Comparison of ENCODE assay signal across 11 cellular contexts in genomic region chr10:3465406-3465891, GRCh38.
A peak's percentile ranks its signal among the peaks of the same experiment; 100 is the strongest.
DNase-seq lines count a peak whose midpoint lies in the region; ATAC-seq and TF ChIP-seq lines count a peak whose summit lies in the region.
"Had no signal": no experiment of that assay in that cellular context is flagged by ENCODE, and none has a peak within 500 bp of the region (broad histone marks: within the 10 kb centered on the region; RNA-seq: fewer than 3 reads in every experiment).

No MANE protein-coding gene starts in this region.

- H3K4me3 ChIP-seq in endodermal cell (ENCODE audit: low read length) (no peak overlapping the region), mucosa of stomach (ENCODE audit: low read length) (no peak overlapping the region), upper lobe of left lung (no peak overlapping the region)
- H3K4me3 ChIP-seq: SJSA1 had no signal

- H3K4me1 ChIP-seq in endodermal cell (ENCODE audit: control insufficient read depth, insufficient read depth, low read length) (no peaks in the 10 kb centered on the region), mucosa of stomach (ENCODE audit: control insufficient read depth, insufficient read depth, low read length) (peaks cover 45% of the 10 kb centered on the region), upper lobe of left lung (peaks cover 31 to 40% (median 36%) of the 10 kb centered on the region in 4 donors)

- no peak for DNase-seq in activated naive CD8-positive, alpha-beta T cell treated with anti-CD3 and anti-CD28 coated beads, Interleukin-2, amount 10 ng/mL, durations not matched to agents 7 days and 5 days
- DNase-seq in activated naive CD8-positive, alpha-beta T cell treated with anti-CD3 and anti-CD28 coated beads, Interleukin-2, amount 50 U/mL, for 24 hours = no peak
- DNase-seq in endodermal cell = peak; percentile 42
- DNase-seq in upper lobe of left lung = peak; percentile 31 to 38
- DNase-seq in ACHN = no peak
- DNase-seq in GM13977 (ENCODE audit: low spot score) = no peak
- DNase-seq: activated CD4-positive, alpha-beta memory T cell treated with anti-CD3 and anti-CD28 coated beads, Interleukin-2, amount 10 ng/mL, durations not matched to agents 7 days and 5 days; amniotic stem cell had no signal

- H3K27ac ChIP-seq in endodermal cell (ENCODE audit: low read depth, low read length) (no peak overlapping the region), upper lobe of left lung (peak overlapping the region; percentile 50 to 79 (median 74))
- H3K27ac ChIP-seq: SJSA1 had no signal

- TF ChIP-seq POLR2A in upper lobe of left lung (IDR thresholded peaks at IDR 0.05) = no peak

- ATAC-seq in activated naive CD8-positive, alpha-beta T cell treated with anti-CD3 and anti-CD28 coated beads, Interleukin-2, amount 10 ng/mL, durations not matched to agents 7 days and 5 days (ENCODE audit: low read depth) = no peak
- ATAC-seq in activated naive CD8-positive, alpha-beta T cell treated with anti-CD3 and anti-CD28 coated beads, Interleukin-2, amount 50 U/mL, for 24 hours = no peak
- ATAC-seq in upper lobe of left lung (ENCODE audit: low FRiP score in 2 of 2) (no peak), HG03439 (IDR thresholded peaks at IDR 0.05; ENCODE audit: unreplicated experiment) (no peak)

- H3K9me3 Mint-ChIP-seq in activated naive CD8-positive, alpha-beta T cell treated with anti-CD3 and anti-CD28 coated beads, Interleukin-2, amount 10 ng/mL, durations not matched to agents 7 days and 5 days = no peaks in the 10 kb centered on the region
- H3K9me3 Mint-ChIP-seq in activated naive CD8-positive, alpha-beta T cell treated with anti-CD3 and anti-CD28 coated beads, Interleukin-2, amount 50 U/mL, for 24 hours = no peaks in the 10 kb centered on the region
- H3K9me3 Mint-ChIP-seq in endodermal cell = no peaks in the 10 kb centered on the region
- H3K9me3 Mint-ChIP-seq: activated CD4-positive, alpha-beta memory T cell treated with anti-CD3 and anti-CD28 coated beads, Interleukin-2, amount 10 ng/mL, durations not matched to agents 7 days and 5 days had no signal

- no peak overlapping the region for H3K9ac ChIP-seq in endodermal cell (ENCODE audit: extremely low read depth, low read length, poor library complexity, severe bottlenecking)
- H3K9ac ChIP-seq in mucosa of stomach (ENCODE audit: low read length) = peak overlapping the region; percentile 1

- H3K27me3 Mint-ChIP-seq in activated naive CD8-positive, alpha-beta T cell treated with anti-CD3 and anti-CD28 coated beads, Interleukin-2, amount 10 ng/mL, durations not matched to agents 7 days and 5 days = peaks cover 6% of the 10 kb centered on the region
- peaks cover 17% of the 10 kb centered on the region for H3K27me3 Mint-ChIP-seq in activated naive CD8-positive, alpha-beta T cell treated with anti-CD3 and anti-CD28 coated beads, Interleukin-2, amount 50 U/mL, for 24 hours
- H3K27me3 Mint-ChIP-seq in endodermal cell (ENCODE audit: insufficient read depth) = no peaks in the 10 kb centered on the region

- peaks cover 31% of the 10 kb centered on the region for H3K4me1 Mint-ChIP-seq in activated naive CD8-positive, alpha-beta T cell treated with anti-CD3 and anti-CD28 coated beads, Interleukin-2, amount 10 ng/mL, durations not matched to agents 7 days and 5 days
- H3K4me1 Mint-ChIP-seq in activated naive CD8-positive, alpha-beta T cell treated with anti-CD3 and anti-CD28 coated beads, Interleukin-2, amount 50 U/mL, for 24 hours = peaks cover 32% of the 10 kb centered on the region
- H3K4me1 Mint-ChIP-seq in endodermal cell = peaks cover 21% of the 10 kb centered on the region

- H3K27ac Mint-ChIP-seq in activated naive CD8-positive, alpha-beta T cell treated with anti-CD3 and anti-CD28 coated beads, Interleukin-2, amount 10 ng/mL, durations not matched to agents 7 days and 5 days = peak overlapping the region; percentile 48
- no peak overlapping the region for H3K27ac Mint-ChIP-seq in activated naive CD8-positive, alpha-beta T cell treated with anti-CD3 and anti-CD28 coated beads, Interleukin-2, amount 50 U/mL, for 24 hours
- no peak overlapping the region for H3K27ac Mint-ChIP-seq in endodermal cell
- H3K27ac Mint-ChIP-seq: activated CD4-positive, alpha-beta memory T cell treated with anti-CD3 and anti-CD28 coated beads, Interleukin-2, amount 10 ng/mL, durations not matched to agents 7 days and 5 days had no signal

- no peaks in the 10 kb centered on the region for H3K36me3 Mint-ChIP-seq in activated naive CD8-positive, alpha-beta T cell treated with anti-CD3 and anti-CD28 coated beads, Interleukin-2, amount 10 ng/mL, durations not matched to agents 7 days and 5 days
- H3K36me3 Mint-ChIP-seq in activated naive CD8-positive, alpha-beta T cell treated with anti-CD3 and anti-CD28 coated beads, Interleukin-2, amount 50 U/mL, for 24 hours (ENCODE audit: low read depth) = no peaks in the 10 kb centered on the region
- no peaks in the 10 kb centered on the region for H3K36me3 Mint-ChIP-seq in endodermal cell (ENCODE audit: low read depth)

- 86 to 93% methylated on average over 9 to 11 of the region's 11 CpGs for WGBS in endodermal cell (ENCODE audit: insufficient coverage in 1 of 2, insufficient read length in 1 of 2), 2 experiments
- WGBS in upper lobe of left lung, 2 donors = 53 to 57% methylated on average over 11 of the region's 11 CpGs

- H3K9me3 ChIP-seq in endodermal cell (ENCODE audit: control insufficient read depth, low read length) = no peaks in the 10 kb centered on the region
- no peaks in the 10 kb centered on the region for H3K9me3 ChIP-seq in mucosa of stomach (ENCODE audit: control insufficient read depth, low read length)
- no peaks in the 10 kb centered on the region for H3K9me3 ChIP-seq in upper lobe of left lung
- H3K9me3 ChIP-seq: SJSA1 had no signal

- TF ChIP-seq EP300 in upper lobe of left lung (IDR thresholded peaks at IDR 0.05) = no peak

- in situ Hi-C loops in ACHN (cut with HindIII; ENCODE audit: low pct_ligation_motif_present, low pct_unique_long_range_greater_than_20kb, low sequenced_read_pairs) (no loop called here), GM13977 (cut with MboI; ENCODE audit: low pct_unique_long_range_greater_than_20kb, low sequenced_read_pairs, unreplicated experiment) (no loop called here)

- no peaks in the 10 kb centered on the region for H3K36me3 ChIP-seq in endodermal cell (ENCODE audit: control insufficient read depth, insufficient read depth, low read length)
- no peaks in the 10 kb centered on the region for H3K36me3 ChIP-seq in mucosa of stomach (ENCODE audit: control insufficient read depth, insufficient read depth, low read length)
- no peaks in the 10 kb centered on the region for H3K36me3 ChIP-seq in upper lobe of left lung
- H3K36me3 ChIP-seq: SJSA1 had no signal

- POLR2A ChIA-PET in activated naive CD8-positive, alpha-beta T cell treated with anti-CD3 and anti-CD28 coated beads, Interleukin-2, amount 10 ng/mL, durations not matched to agents 7 days and 5 days (lab: Charles Lee) = no interaction called here

- H3K27me3 ChIP-seq in endodermal cell (ENCODE audit: control insufficient read depth, insufficient read depth, low read length, poor library complexity, severe bottlenecking) (no peaks in the 10 kb centered on the region), mucosa of stomach (ENCODE audit: control insufficient read depth, insufficient read depth, low read length) (no peaks in the 10 kb centered on the region), upper lobe of left lung (no peaks in the 10 kb centered on the region)
- H3K27me3 ChIP-seq: SJSA1 had no signal

- no peak overlapping the region for H3K4me3 Mint-ChIP-seq in activated naive CD8-positive, alpha-beta T cell treated with anti-CD3 and anti-CD28 coated beads, Interleukin-2, amount 10 ng/mL, durations not matched to agents 7 days and 5 days
- no peak overlapping the region for H3K4me3 Mint-ChIP-seq in activated naive CD8-positive, alpha-beta T cell treated with anti-CD3 and anti-CD28 coated beads, Interleukin-2, amount 50 U/mL, for 24 hours
- H3K4me3 Mint-ChIP-seq in endodermal cell = no peak overlapping the region
- H3K4me3 Mint-ChIP-seq: activated CD4-positive, alpha-beta memory T cell treated with anti-CD3 and anti-CD28 coated beads, Interleukin-2, amount 10 ng/mL, durations not matched to agents 7 days and 5 days had no signal

- TF ChIP-seq CTCF in endodermal cell (conservative IDR thresholded peaks at IDR 0.05) (no peak), upper lobe of left lung (IDR thresholded peaks at IDR 0.05) (no peak), GM13977 (IDR thresholded peaks at IDR 0.05; ENCODE audit: extremely low read depth, insufficient read depth, missing control alignments) (no peak)

Comparison
In these comparisons a context has a peak if more than half of its experiments do, and no peak if none do; other contexts are left out.
1. DNase-seq: peak in endodermal cell (single experiment) and upper lobe of left lung (2 of 2); none in activated naive CD8-positive, alpha-beta T cell treated with anti-CD3 and anti-CD28 coated beads, Interleukin-2, amount 10 ng/mL, durations not matched to agents 7 days and 5 days (single experiment), activated naive CD8-positive, alpha-beta T cell treated with anti-CD3 and anti-CD28 coated beads, Interleukin-2, amount 50 U/mL, for 24 hours (single experiment), ACHN (single experiment) and GM13977 (single experiment).